Comparison of ENCODE assay signal across 33 cellular contexts in the genomic region with DNA sequence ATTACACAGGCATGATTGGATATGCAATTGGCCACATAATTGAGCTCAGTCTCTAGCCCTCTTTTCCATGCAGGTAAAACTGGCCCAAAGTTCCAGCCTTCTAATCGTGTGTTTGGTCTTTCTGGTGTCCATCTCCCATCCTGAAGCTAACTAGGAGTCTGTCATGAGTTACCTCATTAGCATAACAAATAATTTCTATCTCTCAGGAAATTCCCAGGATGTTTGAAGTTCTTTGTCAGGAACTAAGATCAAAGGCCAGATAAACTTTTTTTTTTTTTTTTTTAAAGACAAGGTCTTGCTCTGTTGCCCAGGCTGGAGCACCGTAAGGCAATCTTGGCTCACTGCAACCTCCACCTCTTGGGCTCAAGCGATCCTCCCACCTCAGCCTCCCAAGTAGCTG. TPM values are rescaled to one million over a fixed set of nuclear protein-coding genes. Genes with fewer than 3 reads are reported as not detected.
"Had no signal": no experiment of that assay in that cellular context is flagged by ENCODE, and none has a peak within 500 bp of the region (broad histone marks: within the 10 kb centered on the region; RNA-seq: fewer than 3 reads in every experiment).

No MANE protein-coding gene starts in this region.

- ATAC-seq: activated CD8-positive, alpha-beta T cell treated with anti-CD3 and anti-CD28 coated beads for 36 hours; activated T-cell treated with anti-CD3 and anti-CD28 coated beads, Interleukin-2, amount 50 U/mL, for 4 hours; body of pancreas; gastrocnemius medialis; naive thymus-derived CD8-positive, alpha-beta T cell; stimulated activated memory B cell treated with anti-CD40 and anti-IgM and Interleukin-4, amounts not matched to agents 10 μg/mL and 1 μg/mL and 100 μg/mL, for 72 hours; stimulated activated naive CD8-positive, alpha-beta T cell treated with anti-CD3 and anti-CD28 coated beads, Interleukin-15, amount 100 ng/mL, for 72 hours; T-helper 17 cell had no signal

- H3K4me3 Mint-ChIP-seq: activated CD4-positive, alpha-beta T cell treated with anti-CD3 and anti-CD28 coated beads, Interleukin-2, amount 10 ng/mL, durations not matched to agents 7 days and 5 days; activated CD8-positive, alpha-beta T cell treated with anti-CD3 and anti-CD28 coated beads for 36 hours; activated naive CD4-positive, alpha-beta T cell treated with anti-CD3 and anti-CD28 coated beads, Interleukin-2, amount 50 U/mL, for 24 hours; activated T-cell treated with anti-CD3 and anti-CD28 coated beads, Interleukin-2, amount 50 U/mL, for 4 hours; memory B cell; naive thymus-derived CD8-positive, alpha-beta T cell; neural crest cell; stimulated activated memory B cell treated with anti-CD40 and anti-IgM and Interleukin-4, amounts not matched to agents 10 μg/mL and 1 μg/mL and 100 μg/mL, for 72 hours; stimulated activated naive CD8-positive, alpha-beta T cell treated with anti-CD3 and anti-CD28 coated beads, Interleukin-15, amount 100 ng/mL, for 72 hours; T-helper 17 cell had no signal

- H3K36me3 Mint-ChIP-seq: memory B cell; naive thymus-derived CD8-positive, alpha-beta T cell had no signal

- H3K9me3 Mint-ChIP-seq: activated CD4-positive, alpha-beta T cell treated with anti-CD3 and anti-CD28 coated beads, Interleukin-2, amount 10 ng/mL, durations not matched to agents 7 days and 5 days; activated CD8-positive, alpha-beta T cell treated with anti-CD3 and anti-CD28 coated beads for 36 hours; memory B cell; neural crest cell had no signal

- H3K36me3 ChIP-seq: cardiac muscle cell, colonic mucosa, gastrocnemius medialis, right atrium auricular region, upper lobe of left lung had no signal

- H3K9me3 ChIP-seq: body of pancreas, colonic mucosa, gastrocnemius medialis, right atrium auricular region, upper lobe of left lung had no signal

- H3K27me3 ChIP-seq: body of pancreas, cardiac muscle cell, colonic mucosa, gastrocnemius medialis, right atrium auricular region, upper lobe of left lung had no signal

- H3K27ac Mint-ChIP-seq: activated CD4-positive, alpha-beta T cell treated with anti-CD3 and anti-CD28 coated beads, Interleukin-2, amount 10 ng/mL, durations not matched to agents 7 days and 5 days; activated CD8-positive, alpha-beta T cell treated with anti-CD3 and anti-CD28 coated beads for 36 hours; activated naive CD4-positive, alpha-beta T cell treated with anti-CD3 and anti-CD28 coated beads, Interleukin-2, amount 50 U/mL, for 24 hours; activated T-helper 2 cell treated with anti-CD3 and anti-CD28 coated beads, Interferon-gamma antibody, Interleukin-2, Interleukin-4, amounts not matched to agents 10 μg/mL and 5 μg/mL and 100 μg/mL, durations not matched to agents 14 hours and 24 hours and 36 hours; memory B cell; naive thymus-derived CD8-positive, alpha-beta T cell; stimulated activated naive CD8-positive, alpha-beta T cell treated with anti-CD3 and anti-CD28 coated beads, Interleukin-15, amount 100 ng/mL, for 72 hours; T-helper 17 cell had no signal

- H3K27me3 Mint-ChIP-seq: activated CD4-positive, alpha-beta T cell treated with anti-CD3 and anti-CD28 coated beads, Interleukin-2, amount 10 ng/mL, durations not matched to agents 7 days and 5 days; activated CD8-positive, alpha-beta T cell treated with anti-CD3 and anti-CD28 coated beads for 36 hours; activated naive CD4-positive, alpha-beta T cell treated with anti-CD3 and anti-CD28 coated beads, Interleukin-2, amount 50 U/mL, for 24 hours; memory B cell; naive thymus-derived CD8-positive, alpha-beta T cell; stimulated activated memory B cell treated with anti-CD40 and anti-IgM and Interleukin-4, amounts not matched to agents 10 μg/mL and 1 μg/mL and 100 μg/mL, for 72 hours; stimulated activated naive CD8-positive, alpha-beta T cell treated with anti-CD3 and anti-CD28 coated beads, Interleukin-15, amount 100 ng/mL, for 72 hours; T-helper 17 cell had no signal

- FAIRE-seq: islet of Langerhans had no signal

- H3K27ac ChIP-seq: body of pancreas, cardiac muscle cell, colonic mucosa, dorsolateral prefrontal cortex, gastrocnemius medialis, right atrium auricular region, upper lobe of left lung had no signal

- H3K4me1 ChIP-seq: body of pancreas, colonic mucosa, gastrocnemius medialis, right atrium auricular region, upper lobe of left lung had no signal

- H3K4me1 Mint-ChIP-seq: memory B cell, neural crest cell had no signal

- H3K4me2 ChIP-seq: smooth muscle cell had no signal

- H3K4me3 ChIP-seq: body of pancreas, cardiac muscle cell, colonic mucosa, dorsolateral prefrontal cortex, gastrocnemius medialis, right atrium auricular region, smooth muscle cell, upper lobe of left lung had no signal

- DNase-seq: activated CD4-positive, alpha-beta T cell treated with anti-CD3 and anti-CD28 coated beads for 1 hour; activated CD4-positive, alpha-beta T cell treated with anti-CD3 and anti-CD28 coated beads, Interleukin-2, amount 10 ng/mL, durations not matched to agents 7 days and 5 days; activated CD8-positive, alpha-beta T cell treated with anti-CD3 and anti-CD28 coated beads for 36 hours; activated T-cell treated with anti-CD3 and anti-CD28 coated beads, Interleukin-2, amount 50 U/mL, for 4 hours; anterior cingulate cortex; body of pancreas; cerebellar nuclear complex; colonic mucosa; dorsolateral prefrontal cortex; effector memory CD4-positive, alpha-beta T cell; gastrocnemius medialis; glutamatergic neuron; naive thymus-derived CD8-positive, alpha-beta T cell; occipital lobe; stimulated activated CD4-positive, alpha-beta T cell treated with anti-CD3 and anti-CD28 coated beads, Interleukin-1b, Interleukin-23, amount 100 ng/mL, for 48 hours; stimulated activated CD4-positive, alpha-beta T cell treated with anti-CD3 and anti-CD28 coated beads, Interleukin-4, amount 100 ng/mL, for 4 hours; stimulated activated CD8-positive, alpha-beta memory T cell treated with anti-CD3 and anti-CD28 coated beads, Interleukin-4, amount 100 ng/mL, for 48 hours; stimulated activated naive CD8-positive, alpha-beta T cell treated with anti-CD3 and anti-CD28 coated beads, Interleukin-15, amount 100 ng/mL, for 72 hours; substantia nigra; T-helper 17 cell; upper lobe of left lung had no signal

RNA-seq across cellular contexts. Expression of a gene that starts 15.8 kb away (rescaled TPM):
- total RNA-seq: activated CD4-positive, alpha-beta T cell treated with anti-CD3 and anti-CD28 coated beads, Interleukin-2, amount 10 ng/mL, durations not matched to agents 7 days and 5 days; activated CD8-positive, alpha-beta T cell treated with anti-CD3 and anti-CD28 coated beads for 36 hours; activated T-cell treated with anti-CD3 and anti-CD28 coated beads, Interleukin-2, amount 50 U/mL, for 4 hours; activated T-helper 2 cell treated with anti-CD3 and anti-CD28 coated beads, Interferon-gamma antibody, Interleukin-2, Interleukin-4, amounts not matched to agents 10 μg/mL and 5 μg/mL and 100 μg/mL, durations not matched to agents 14 hours and 24 hours and 36 hours; body of pancreas; cardiac muscle cell; colonic mucosa; dorsolateral prefrontal cortex; gastrocnemius medialis; liver; naive thymus-derived CD8-positive, alpha-beta T cell; neural crest cell; occipital lobe; pulmonary artery endothelial cell; right atrium auricular region; smooth muscle cell; T-helper 17 cell; upper lobe of left lung had no signal
- polyA plus RNA-seq: cardiac muscle cell; liver; naive thymus-derived CD8-positive, alpha-beta T cell; smooth muscle cell; thymus had no signal
